ENCODE assay signal across 16 cellular contexts in the genomic region with DNA sequence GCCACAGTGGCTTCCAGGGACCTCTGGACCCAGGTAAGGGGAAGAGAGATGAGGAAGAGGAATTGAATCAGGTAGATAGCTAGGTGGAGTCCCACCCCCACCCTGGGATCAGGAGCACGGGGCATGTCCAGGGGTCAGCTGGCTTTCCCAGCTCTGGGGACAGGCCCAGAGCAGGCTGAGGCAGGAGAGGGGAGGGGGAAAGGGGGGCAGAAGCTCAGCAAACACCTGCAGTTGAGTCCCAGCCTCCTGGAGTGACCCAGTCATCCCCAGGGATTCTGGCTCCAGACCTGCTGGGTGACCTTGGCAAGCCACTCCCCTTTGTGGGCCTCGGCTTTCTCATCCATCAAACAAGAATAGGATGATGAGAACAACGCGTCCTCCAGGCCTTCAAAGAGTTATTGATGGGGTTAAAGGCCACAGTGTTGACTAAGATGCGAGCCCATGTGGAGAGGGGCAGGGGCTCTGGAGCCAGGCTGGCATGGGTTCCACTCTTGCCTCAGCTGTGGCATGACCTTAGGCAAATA. TPM values are rescaled to one million over a fixed set of nuclear protein-coding genes. Genes with fewer than 3 reads are reported as not detected.
DNase-seq lines count a peak whose midpoint lies in the region; ATAC-seq and TF ChIP-seq lines count a peak whose summit lies in the region.
"Had no signal": no experiment of that assay in that cellular context is flagged by ENCODE, and none has a peak within 500 bp of the region (broad histone marks: within the 10 kb centered on the region; RNA-seq: fewer than 3 reads in every experiment).

No MANE protein-coding gene starts in this region.

- H3K36me3 ChIP-seq in CD8-positive, alpha-beta memory T cell (ENCODE audit: insufficient read depth, low read length): no peaks in the 10 kb centered on the region
- no peaks in the 10 kb centered on the region for H3K36me3 ChIP-seq in hepatocyte (replicated peaks; ENCODE audit: insufficient read depth, low read depth)
- peaks cover 4 to 5% of the 10 kb centered on the region in 2 experiments for H3K36me3 ChIP-seq in trophoblast cell (ENCODE audit: control insufficient read depth in 1 of 2, insufficient read depth in 2 of 2, low read length in 2 of 2)
- H3K36me3 ChIP-seq: BLaER1 treated with 17β-estradiol and CSF1 and Interleukin-3, amounts not matched to agents 10 nM and 100 nM; SJSA1 had no signal

- H2AFZ ChIP-seq in hepatocyte (no peak overlapping the region), trophoblast cell (ENCODE audit: insufficient read depth, low read length, poor library complexity) (no peak overlapping the region)

- peaks cover 21% of the 10 kb centered on the region for H3K4me1 ChIP-seq in CD8-positive, alpha-beta memory T cell (ENCODE audit: insufficient read depth, low read length)
- peaks cover 65% of the 10 kb centered on the region for H3K4me1 ChIP-seq in hepatocyte (ENCODE audit: insufficient read depth)
- H3K4me1 ChIP-seq in trophoblast cell (ENCODE audit: control insufficient read depth in 1 of 2, insufficient read depth in 2 of 2, low read length in 2 of 2): peaks cover 70 to 82% of the 10 kb centered on the region in 2 experiments
- H3K4me1 ChIP-seq: SJSA1 had no signal

- no peak overlapping the region for H3K4ac ChIP-seq in trophoblast cell (ENCODE audit: low read depth, low read length)

- H3K4me3 Mint-ChIP-seq in CD8-positive, alpha-beta memory T cell: peak overlapping the region in 3 of 7 donors; percentile 19 to 40 (median 40)
- H3K4me3 Mint-ChIP-seq in mesothelial cell of epicardium: no peak overlapping the region
- H3K4me3 Mint-ChIP-seq: activated naive CD8-positive, alpha-beta T cell treated with anti-CD3 and anti-CD28 coated beads for 36 hours had no signal

- ATAC-seq in HG03469 (IDR thresholded peaks at IDR 0.05; ENCODE audit: unreplicated experiment): no peak

- H3K18ac ChIP-seq in trophoblast cell (ENCODE audit: low read length): peak overlapping the region; percentile 76

- H3K9me3 Mint-ChIP-seq in CD8-positive, alpha-beta memory T cell: no peaks in the 10 kb centered on the region
- no peaks in the 10 kb centered on the region for H3K9me3 Mint-ChIP-seq in mesothelial cell of epicardium
- H3K9me3 Mint-ChIP-seq: activated naive CD8-positive, alpha-beta T cell treated with anti-CD3 and anti-CD28 coated beads for 36 hours had no signal

- peaks cover 34 to 62% (median 45%) of the 10 kb centered on the region in 3 donors for H3K4me1 Mint-ChIP-seq in CD8-positive, alpha-beta memory T cell
- H3K4me1 Mint-ChIP-seq in mesothelial cell of epicardium: peaks cover 45% of the 10 kb centered on the region

- no peak overlapping the region for H3K23ac ChIP-seq in trophoblast cell (ENCODE audit: low read length)

- no peaks in the 10 kb centered on the region for H3K27me3 ChIP-seq in CD8-positive, alpha-beta memory T cell (ENCODE audit: insufficient read depth, low read length, poor library complexity, severe bottlenecking)
- H3K27me3 ChIP-seq in hepatocyte (no peaks in the 10 kb centered on the region), trophoblast cell (ENCODE audit: insufficient read depth, low read length) (no peaks in the 10 kb centered on the region)
- H3K27me3 ChIP-seq: SJSA1 had no signal

- no peaks in the 10 kb centered on the region for H3K9me2 ChIP-seq in hepatocyte (replicated peaks; ENCODE audit: insufficient read depth)

- no peak for TF ChIP-seq CTCF in hepatocyte (IDR thresholded peaks at IDR 0.05; ENCODE audit: poor library complexity)
- no peak for TF ChIP-seq CTCF in mesothelial cell of epicardium (IDR thresholded peaks at IDR 0.05; ENCODE audit: unreplicated experiment)

- H3K79me2 ChIP-seq in hepatocyte: peaks cover 79% of the 10 kb centered on the region
- H3K79me2 ChIP-seq in trophoblast cell (ENCODE audit: control insufficient read depth, insufficient read depth, low read length, poor library complexity): peaks cover 12% of the 10 kb centered on the region

- peak overlapping the region; percentile 26 for H3K14ac ChIP-seq in trophoblast cell (ENCODE audit: low read length)

- peak overlapping the region; percentile 92 for H3K4me2 ChIP-seq in hepatocyte
- H3K4me2 ChIP-seq in trophoblast cell (ENCODE audit: low read length): no peak overlapping the region

- POLR2A ChIA-PET in CD8-positive, alpha-beta memory T cell (lab: Charles Lee): interaction anchor here (0.5 kb wide), 1 partner anchor 52 kb away, joined by 3 read pairs; no protein-coding TSS in a partner anchor

- H3K9ac ChIP-seq in trophoblast cell (ENCODE audit: low read length): no peak overlapping the region

- peak overlapping the region; percentile 79 for H3K27ac ChIP-seq in CD8-positive, alpha-beta memory T cell (ENCODE audit: low read depth, low read length)
- H3K27ac ChIP-seq in hepatocyte: peak overlapping the region; percentile 87
- H3K27ac ChIP-seq in trophoblast cell (ENCODE audit: low read depth, low read length): peak overlapping the region; percentile 68
- H3K27ac ChIP-seq: BLaER1 treated with 17β-estradiol and CSF1 and Interleukin-3, amounts not matched to agents 10 nM and 100 nM; SJSA1 had no signal

- H3K9me3 ChIP-seq in CD8-positive, alpha-beta memory T cell (ENCODE audit: low read length): no peaks in the 10 kb centered on the region
- no peaks in the 10 kb centered on the region for H3K9me3 ChIP-seq in hepatocyte (ENCODE audit: low read depth)
- H3K9me3 ChIP-seq in trophoblast cell (ENCODE audit: insufficient read depth, low read depth, low read length): no peaks in the 10 kb centered on the region
- H3K9me3 ChIP-seq: BLaER1 treated with 17β-estradiol and CSF1 and Interleukin-3, amounts not matched to agents 10 nM and 100 nM; SJSA1 had no signal

- H2AK5ac ChIP-seq in trophoblast cell (ENCODE audit: low read length): no peak overlapping the region

- H4K91ac ChIP-seq in trophoblast cell (ENCODE audit: low read depth, low read length): peak overlapping the region; percentile 52

- H4K8ac ChIP-seq in trophoblast cell (ENCODE audit: low read depth, low read length): no peak overlapping the region

- H3K27me3 Mint-ChIP-seq in CD8-positive, alpha-beta memory T cell: peaks cover 0 to 1% of the 10 kb centered on the region in 2 donors
- H3K27me3 Mint-ChIP-seq in mesothelial cell of epicardium (ENCODE audit: low read depth): no peaks in the 10 kb centered on the region
- H3K27me3 Mint-ChIP-seq: activated naive CD8-positive, alpha-beta T cell treated with anti-CD3 and anti-CD28 coated beads for 36 hours had no signal

- peaks cover 43% of the 10 kb centered on the region for H4K20me1 ChIP-seq in hepatocyte (ENCODE audit: insufficient read depth, poor library complexity, severe bottlenecking)

- H2BK5ac ChIP-seq in trophoblast cell (ENCODE audit: low read depth, low read length, poor library complexity): peak overlapping the region; percentile 15

- WGBS in hepatocyte (ENCODE audit: low lambda C conversion rate, missing lambda C conversion rate): 45% methylated on average over 5 of the region's 5 CpGs
- no CpG with 5 or more reads among the region's 5 CpGs for WGBS in trophoblast cell (ENCODE audit: extremely low coverage, insufficient coverage, insufficient read length)

- H4K12ac ChIP-seq in trophoblast cell (ENCODE audit: low read depth, low read length): no peak overlapping the region

- H3K36me3 Mint-ChIP-seq in CD8-positive, alpha-beta memory T cell: peaks cover 0 to 6% (median 0%) of the 10 kb centered on the region in 3 donors
- no peaks in the 10 kb centered on the region for H3K36me3 Mint-ChIP-seq in mesothelial cell of epicardium
- H3K36me3 Mint-ChIP-seq: activated naive CD8-positive, alpha-beta T cell treated with anti-CD3 and anti-CD28 coated beads for 36 hours had no signal

- peak overlapping the region; percentile 44 for H2BK12ac ChIP-seq in trophoblast cell (ENCODE audit: low read length)

- no peak for DNase-seq in CD8-positive, alpha-beta memory T cell
- DNase-seq in NCI-H510A treated with DMSO at 0.1 percent for 48 hours (lab: John Stamatoyannopoulos, UW) (peak; percentile 52), hepatocyte (ENCODE audit: low spot score) (peak; percentile 55), trophoblast cell (peak; percentile 37 to 64), mesothelial cell of epicardium (ENCODE audit: low spot score in 2 of 2, unreplicated experiment in 2 of 2) (no peak), SIG-M5 (lab: John Stamatoyannopoulos, UW) (no peak)
- no peak for DNase-seq in activated CD8-positive, alpha-beta memory T cell treated with anti-CD3 and anti-CD28 coated beads, Interleukin-2, amount 50 U/mL, for 4 hours
- DNase-seq: activated CD4-positive, alpha-beta T cell treated with anti-CD3 and anti-CD28 coated beads for 48 hours; activated naive CD8-positive, alpha-beta T cell treated with anti-CD3 and anti-CD28 coated beads for 36 hours; activated T-cell treated with anti-CD3 and anti-CD28 coated beads for 4 hours; central memory CD4-positive, alpha-beta T cell; NCI-H1092; T-helper 9 cell had no signal

- H3K79me1 ChIP-seq in trophoblast cell (ENCODE audit: low read length): peaks cover 38% of the 10 kb centered on the region

- H3K27ac Mint-ChIP-seq in CD8-positive, alpha-beta memory T cell: peak overlapping the region in 1 of 8 donors; percentile 21
- H3K27ac Mint-ChIP-seq in mesothelial cell of epicardium: no peak overlapping the region
- H3K27ac Mint-ChIP-seq: activated naive CD8-positive, alpha-beta T cell treated with anti-CD3 and anti-CD28 coated beads for 36 hours had no signal

- CTCF ChIA-PET in CD8-positive, alpha-beta memory T cell (lab: Charles Lee): interaction anchor here (2.1 kb wide), 1 partner anchor 15 kb away, joined by 10 read pairs; no protein-coding TSS in a partner anchor

- H3K4me3 ChIP-seq in CD8-positive, alpha-beta memory T cell (ENCODE audit: low read length): no peak overlapping the region
- H3K4me3 ChIP-seq in hepatocyte (no peak overlapping the region), trophoblast cell (ENCODE audit: low read depth, low read length) (no peak overlapping the region)
- H3K4me3 ChIP-seq: BLaER1 treated with 17β-estradiol and CSF1 and Interleukin-3, amounts not matched to agents 10 nM and 100 nM; SJSA1 had no signal

- peak overlapping the region; percentile 53 for H2BK120ac ChIP-seq in trophoblast cell (ENCODE audit: insufficient read depth, low read length, poor library complexity)

RNA-seq across cellular contexts. Expression of a gene that starts 16.0 kb away (rescaled TPM):
- total RNA-seq in CD8-positive, alpha-beta memory T cell: 10 to 100 TPM; 13.8 to 15.9 TPM
- polyA plus RNA-seq in CD8-positive, alpha-beta memory T cell: 21.8 TPM
- total RNA-seq in hepatocyte: 290 and 390 TPM in 2 replicates
- 575 and 686 TPM in 2 replicates for polyA plus RNA-seq in hepatocyte
- 143 and 154 TPM in 2 replicates for polyA plus RNA-seq in trophoblast cell (2013)
- 51.1 to 54.9 TPM (median 54.7 TPM) in 3 replicates for total RNA-seq in mesothelial cell of epicardium

RNA-seq across cellular contexts. Expression of a gene that starts 25.6 kb away (rescaled TPM):
- total RNA-seq in CD8-positive, alpha-beta memory T cell: 10 to 100 TPM; 61.2 to 64.0 TPM
- polyA plus RNA-seq in CD8-positive, alpha-beta memory T cell: 39.8 TPM
- 86.9 and 118 TPM in 2 replicates for total RNA-seq in hepatocyte
- 53.2 and 60.2 TPM in 2 replicates for polyA plus RNA-seq in hepatocyte
- polyA plus RNA-seq in trophoblast cell (2013): 11.8 and 12.4 TPM in 2 replicates
- 154 to 163 TPM (median 155 TPM) in 3 replicates for total RNA-seq in mesothelial cell of epicardium

RNA-seq across cellular contexts. Expression of a gene that starts 36.4 kb away (rescaled TPM):
- total RNA-seq in CD8-positive, alpha-beta memory T cell: 10 to 100 TPM; 50.3 to 53.2 TPM
- polyA plus RNA-seq in CD8-positive, alpha-beta memory T cell: 18.8 TPM
- total RNA-seq in hepatocyte (8.2 and 11.5 TPM in 2 replicates), mesothelial cell of epicardium (44.0 to 48.0 TPM (median 45.0 TPM) in 3 replicates)
- polyA plus RNA-seq in hepatocyte: 20.3 and 27.6 TPM in 2 replicates
- polyA plus RNA-seq in trophoblast cell (2013): 7.4 and 8.0 TPM in 2 replicates

Comparison
In these comparisons a context has a peak if more than half of its experiments do, and no peak if none do; other contexts are left out.
1. DNase-seq: peak in NCI-H510A treated with DMSO at 0.1 percent for 48 hours (single experiment), hepatocyte (single experiment) and trophoblast cell (2 of 2); none in CD8-positive, alpha-beta memory T cell (0 of 5), activated CD8-positive, alpha-beta memory T cell treated with anti-CD3 and anti-CD28 coated beads, Interleukin-2, amount 50 U/mL, for 4 hours (single experiment), mesothelial cell of epicardium (0 of 2) and SIG-M5 (single experiment).
2. Peak in every context shown above with its lines, with median percentiles within 50 percentile points of each other: H3K27ac ChIP-seq.